Comparison of ENCODE assay signal across 8 cellular contexts in genomic region chr2:127080941-127081769, GRCh38. TPM values are rescaled to one million over a fixed set of nuclear protein-coding genes. Genes with fewer than 3 reads are reported as not detected.
A peak's percentile ranks its signal among the peaks of the same experiment; 100 is the strongest.
DNase-seq lines count a peak whose midpoint lies in the region; ATAC-seq and TF ChIP-seq lines count a peak whose summit lies in the region.

No MANE protein-coding gene starts in this region.

- H3K4me3 Mint-ChIP-seq in naive thymus-derived CD4-positive, alpha-beta T cell, result peak overlapping the region; percentile 89 to 97 (median 94)

- TF ChIP-seq CTCF in GM06990 (IDR thresholded peaks at IDR 0.05; ENCODE audit: insufficient read depth, low read length, poor library complexity, severe bottlenecking), result no peak

- POLR2A ChIA-PET in naive thymus-derived CD4-positive, alpha-beta T cell (lab: Charles Lee), result interaction anchor here (0.7 to 4.2 kb wide), 11 partner anchors 8 to 621 kb away, joined by 3 to 21 read pairs (median 5); partner anchors contain the start of genes BIN1, IWS1 and SFT2D3

- H3K27me3 ChIP-seq in GM06990 (replicated peaks; ENCODE audit: control insufficient read depth, insufficient read depth, low read length), result no peaks in the 10 kb centered on the region
- no peaks in the 10 kb centered on the region for H3K27me3 ChIP-seq in naive thymus-derived CD4-positive, alpha-beta T cell (ENCODE audit: control insufficient read depth in 2 of 2, insufficient read depth in 2 of 2, low read length in 2 of 2)

- peaks cover 0 to 12% (median 4%) of the 10 kb centered on the region in 5 donors for H3K36me3 Mint-ChIP-seq in naive thymus-derived CD4-positive, alpha-beta T cell

- peak overlapping the region; percentile 89 for H3K27ac ChIP-seq in naive thymus-derived CD4-positive, alpha-beta T cell (ENCODE audit: low read depth, low read length)
- peak overlapping the region; percentile 46 for H3K27ac ChIP-seq in urinary bladder (ENCODE audit: low read depth)

- ATAC-seq in GM21825 (IDR thresholded peaks at IDR 0.05; ENCODE audit: unreplicated experiment) (peak; percentile 25), GM18520 (IDR thresholded peaks at IDR 0.05; ENCODE audit: unreplicated experiment) (no peak)
- ATAC-seq in naive thymus-derived CD4-positive, alpha-beta T cell, result peak; percentile 55

- intact Hi-C loops in naive thymus-derived CD4-positive, alpha-beta T cell (cut with micrococcal nuclease), result loop anchor here (1.0 to 10.0 kb wide), 16 partner anchors 13 to 947 kb away; partner anchors contain the start of genes BIN1 (in 2 of the 2), ERCC3 (in 2 of the 2), GYPC (in 2 of the 2) and IWS1 (in 2 of the 2)

- DNase-seq in GM06990 (ENCODE audit: extremely low read depth, insufficient read length), result peak; percentile 53
- DNase-seq in NCI-H82 (lab: John Stamatoyannopoulos, UW), result peak; percentile 74
- DNase-seq in activated naive CD4-positive, alpha-beta T cell treated with anti-CD3 and anti-CD28 coated beads, Interleukin-2, amount 50 U/mL, for 16 hours, result peak; percentile 56
- peak in 8 of 9 donors; percentile 40 to 68 (median 56) for DNase-seq in naive thymus-derived CD4-positive, alpha-beta T cell
- DNase-seq in NCI-H2171 treated with DMSO at 0.1 percent for 48 hours (lab: John Stamatoyannopoulos, UW), result no peak

- 65% methylated on average over 24 of the region's 24 CpGs for WGBS in urinary bladder

- CTCF ChIA-PET in naive thymus-derived CD4-positive, alpha-beta T cell (lab: Charles Lee), result interaction anchor here (1.4 to 1.8 kb wide), 2 partner anchors 10 to 12 kb away, joined by 5 to 6 read pairs; no protein-coding TSS in a partner anchor

- H3K4me3 ChIP-seq in GM06990 (replicated peaks; ENCODE audit: low read depth, low read length), result peak overlapping the region; percentile 53
- peak overlapping the region; percentile 99 for H3K4me3 ChIP-seq in naive thymus-derived CD4-positive, alpha-beta T cell (ENCODE audit: low read length)
- peak overlapping the region; percentile 11 for H3K4me3 ChIP-seq in urinary bladder (ENCODE audit: low read depth, low read length)

- H3K4me1 Mint-ChIP-seq in naive thymus-derived CD4-positive, alpha-beta T cell, result peaks cover 73 to 95% (median 86%) of the 10 kb centered on the region in 7 donors

- H3K4me1 ChIP-seq in naive thymus-derived CD4-positive, alpha-beta T cell (ENCODE audit: control insufficient read depth in 2 of 2, insufficient read depth in 2 of 2, low read length in 2 of 2), result peaks cover 79 to 83% of the 10 kb centered on the region in 2 donors
- peaks cover 5% of the 10 kb centered on the region for H3K4me1 ChIP-seq in urinary bladder (ENCODE audit: insufficient read depth)

- H3K9me3 Mint-ChIP-seq in naive thymus-derived CD4-positive, alpha-beta T cell, result no peaks in the 10 kb centered on the region

- no peaks in the 10 kb centered on the region for H3K9me3 ChIP-seq in naive thymus-derived CD4-positive, alpha-beta T cell (ENCODE audit: control insufficient read depth in 2 of 3, low read length in 3 of 3)

- H3K27ac Mint-ChIP-seq in naive thymus-derived CD4-positive, alpha-beta T cell, result peak overlapping the region; percentile 94 to 99 (median 98)

- H3K27me3 Mint-ChIP-seq in naive thymus-derived CD4-positive, alpha-beta T cell, result no peaks in the 10 kb centered on the region

- H3K36me3 ChIP-seq in GM06990 (ENCODE audit: control insufficient read depth, insufficient read depth, low read length) (no peaks in the 10 kb centered on the region), urinary bladder (ENCODE audit: insufficient read depth) (no peaks in the 10 kb centered on the region)
- peaks cover 0 to 10% (median 0%) of the 10 kb centered on the region in 3 experiments for H3K36me3 ChIP-seq in naive thymus-derived CD4-positive, alpha-beta T cell (ENCODE audit: control insufficient read depth in 2 of 3, insufficient read depth in 3 of 3, low read length in 3 of 3)

RNA-seq across cellular contexts. Expression of gene BIN1, which starts 25.8 kb away (rescaled TPM):
- total RNA-seq in naive thymus-derived CD4-positive, alpha-beta T cell, result 100 to 1,000 TPM; 103 to 120 (median 109) TPM
- 100 to 1,000 TPM; 158 to 161 TPM for polyA plus RNA-seq in naive thymus-derived CD4-positive, alpha-beta T cell
- total RNA-seq in urinary bladder, result 72.9 TPM
- polyA plus RNA-seq in urinary bladder, result 149 TPM

Comparison
In these comparisons a context has a peak if more than half of its experiments do, and no peak if none do; other contexts are left out.
1. H3K4me3 ChIP-seq: peak in every context shown above with its lines; median percentile 99 in naive thymus-derived CD4-positive, alpha-beta T cell; 53 in GM06990; 11 in urinary bladder.